In genomic region chrX:43750248-43750676, GRCh38 we compare ENCODE assay signal across 8 cellular contexts.
DNase-seq lines count a peak whose midpoint lies in the region; ATAC-seq and TF ChIP-seq lines count a peak whose summit lies in the region.

No MANE protein-coding gene starts in this region.

- H3K4me3 Mint-ChIP-seq in HFFc6 (no peak overlapping the region), T-cell (no peak overlapping the region)

- H3K9me3 Mint-ChIP-seq in HFFc6: no peaks in the 10 kb centered on the region
- H3K9me3 Mint-ChIP-seq in T-cell: no peaks in the 10 kb centered on the region

- in situ Hi-C loops in astrocyte of the spinal cord (cut with HindIII; ENCODE audit: low sequenced_read_pairs): no loop called here

- ATAC-seq in T-cell (replicated peaks in 1 of 4) (peak; percentile 57 to 75 (median 71)), GM18520 (IDR thresholded peaks at IDR 0.05; ENCODE audit: unreplicated experiment) (no peak)

- H3K4me1 Mint-ChIP-seq in HFFc6 (ENCODE audit: low read depth): no peaks in the 10 kb centered on the region
- peaks cover 0 to 3% (median 0%) of the 10 kb centered on the region in 3 donors for H3K4me1 Mint-ChIP-seq in T-cell

- H3K27ac Mint-ChIP-seq in HFFc6 (no peak overlapping the region), T-cell (no peak overlapping the region)

- CTCF ChIA-PET in T-cell (lab: Charles Lee): interaction anchor here (0.5 to 1.5 kb wide), 8 partner anchors 180 to 1969 kb away, joined by 3 to 12 read pairs (median 4); no protein-coding TSS in a partner anchor

- no peaks in the 10 kb centered on the region for H3K27me3 Mint-ChIP-seq in HFFc6 (ENCODE audit: insufficient read depth)
- H3K27me3 Mint-ChIP-seq in T-cell: peaks cover 0 to 13% of the 10 kb centered on the region in 2 donors

- POLR2A ChIA-PET in T-cell (lab: Charles Lee): no interaction called here

- H3K36me3 Mint-ChIP-seq in HFFc6 (ENCODE audit: low read depth) (no peaks in the 10 kb centered on the region), T-cell (no peaks in the 10 kb centered on the region)

- peak; percentile 51; the same call in 1 of the 2 replicates for TF ChIP-seq CTCF in HFFc6 (IDR thresholded peaks at IDR 0.05)
- TF ChIP-seq CTCF in astrocyte of the spinal cord (IDR thresholded peaks at IDR 0.05; ENCODE audit: low read depth, low read length): peak; percentile 27

- peak; percentile 46 for DNase-seq in ELR (ENCODE audit: low read depth)
- no peak for DNase-seq in HFFc6
- peak; percentile 2 for DNase-seq in NCI-H146 treated with DMSO at 0.1 percent for 48 hours (lab: John Stamatoyannopoulos, UW; ENCODE audit: unreplicated experiment)
- DNase-seq in T-cell: peak in 32 of 34 experiments; percentile 2 to 48 (median 24)
- DNase-seq in astrocyte of the spinal cord (ENCODE audit: low read depth, low spot score): peak; percentile 61
- DNase-seq in iPS-NIHi11 (ENCODE audit: low spot score): peak; percentile 51
- peak in 2 of 3 donors; percentile 6 to 23 for DNase-seq in stimulated activated CD4-positive, alpha-beta T cell treated with anti-CD3 and anti-CD28 coated beads, Interleukin-12 subunit alpha, Interleukin-12 subunit beta, amount 100 ng/mL, for 48 hours (ENCODE audit: low read depth in 2 of 3, low spot score in 1 of 3)

- no peak overlapping the region for H3K4me3 ChIP-seq in astrocyte of the spinal cord (ENCODE audit: low read depth, low read length)
